1 cellular context compared by ENCODE assay signal in the genomic region with DNA sequence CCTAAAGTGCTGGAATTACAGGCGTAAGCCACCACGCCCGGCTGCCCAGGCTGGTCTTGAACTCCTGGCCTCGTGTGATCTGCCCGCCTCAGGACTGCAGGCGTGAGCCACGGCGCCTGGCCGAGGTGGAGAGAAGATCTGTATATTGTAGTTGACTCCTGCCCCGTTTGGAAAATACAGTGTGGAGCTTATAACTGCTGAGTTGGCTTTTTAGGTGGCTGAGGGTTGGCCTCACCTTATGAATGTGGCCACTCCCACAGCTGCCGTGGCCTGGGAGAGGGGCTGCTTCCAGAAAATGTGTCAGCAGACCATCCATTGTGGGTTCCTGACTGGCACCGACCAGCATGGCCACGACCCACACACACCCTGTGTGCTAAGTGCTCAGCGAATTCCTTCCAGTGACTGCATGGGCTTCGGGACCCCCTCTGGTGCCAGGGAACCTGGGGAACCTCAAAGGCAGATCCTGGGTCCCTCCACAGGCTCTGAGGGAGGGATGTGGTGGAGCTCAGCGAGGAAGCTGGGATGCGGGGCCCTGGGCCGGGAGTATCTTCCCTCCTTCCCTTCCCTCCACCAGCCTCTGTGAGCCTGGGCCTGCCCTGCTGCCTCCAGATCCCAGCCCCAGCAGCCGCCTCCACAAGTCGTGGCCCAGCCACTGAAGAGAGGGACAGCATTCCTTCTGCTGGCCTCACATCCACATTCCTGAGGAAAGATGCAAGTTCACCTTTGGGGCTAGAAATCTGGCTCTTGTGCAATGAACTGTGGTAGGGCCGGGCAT.
TF ChIP-seq lines count a peak whose summit lies in the region.

No MANE protein-coding gene starts in this region.

TF ChIP-seq in HepG2, 621 proteins besides CTCF, POLR2A, EP300 and RAD21:
- peak; percentile 94 to 96 for TF ChIP-seq MAFK (conservative IDR thresholded peaks at IDR 0.05 in 1 of 2, IDR thresholded peaks at IDR 0.05 in 1 of 2; ENCODE audit: low read length in 2 of 2)
- no peak for TF ChIP-seq FOXO1 (CRISPR knock-in tag; IDR thresholded peaks at IDR 0.05)
- no peak for TF ChIP-seq ZBTB10 (CRISPR knock-in tag; IDR thresholded peaks at IDR 0.05; ENCODE audit: borderline replicate concordance)
- no peak for TF ChIP-seq ZNF598 (CRISPR knock-in tag; IDR thresholded peaks at IDR 0.05; ENCODE audit: borderline replicate concordance)
- TF ChIP-seq ZNF703 (CRISPR knock-in tag; IDR thresholded peaks at IDR 0.05; ENCODE audit: borderline replicate concordance), result no peak
- TF ChIP-seq CEBPB (IDR thresholded peaks at IDR 0.05; ENCODE audit: borderline replicate concordance, low read depth, low read length), result 0 out of 2 replicates have a peak, but pooled peaks have one; percentile 15
- peak; percentile 95 for TF ChIP-seq MAFF (IDR thresholded peaks at IDR 0.05; ENCODE audit: low read depth, low read length)
- TF ChIP-seq, protein P1, sequence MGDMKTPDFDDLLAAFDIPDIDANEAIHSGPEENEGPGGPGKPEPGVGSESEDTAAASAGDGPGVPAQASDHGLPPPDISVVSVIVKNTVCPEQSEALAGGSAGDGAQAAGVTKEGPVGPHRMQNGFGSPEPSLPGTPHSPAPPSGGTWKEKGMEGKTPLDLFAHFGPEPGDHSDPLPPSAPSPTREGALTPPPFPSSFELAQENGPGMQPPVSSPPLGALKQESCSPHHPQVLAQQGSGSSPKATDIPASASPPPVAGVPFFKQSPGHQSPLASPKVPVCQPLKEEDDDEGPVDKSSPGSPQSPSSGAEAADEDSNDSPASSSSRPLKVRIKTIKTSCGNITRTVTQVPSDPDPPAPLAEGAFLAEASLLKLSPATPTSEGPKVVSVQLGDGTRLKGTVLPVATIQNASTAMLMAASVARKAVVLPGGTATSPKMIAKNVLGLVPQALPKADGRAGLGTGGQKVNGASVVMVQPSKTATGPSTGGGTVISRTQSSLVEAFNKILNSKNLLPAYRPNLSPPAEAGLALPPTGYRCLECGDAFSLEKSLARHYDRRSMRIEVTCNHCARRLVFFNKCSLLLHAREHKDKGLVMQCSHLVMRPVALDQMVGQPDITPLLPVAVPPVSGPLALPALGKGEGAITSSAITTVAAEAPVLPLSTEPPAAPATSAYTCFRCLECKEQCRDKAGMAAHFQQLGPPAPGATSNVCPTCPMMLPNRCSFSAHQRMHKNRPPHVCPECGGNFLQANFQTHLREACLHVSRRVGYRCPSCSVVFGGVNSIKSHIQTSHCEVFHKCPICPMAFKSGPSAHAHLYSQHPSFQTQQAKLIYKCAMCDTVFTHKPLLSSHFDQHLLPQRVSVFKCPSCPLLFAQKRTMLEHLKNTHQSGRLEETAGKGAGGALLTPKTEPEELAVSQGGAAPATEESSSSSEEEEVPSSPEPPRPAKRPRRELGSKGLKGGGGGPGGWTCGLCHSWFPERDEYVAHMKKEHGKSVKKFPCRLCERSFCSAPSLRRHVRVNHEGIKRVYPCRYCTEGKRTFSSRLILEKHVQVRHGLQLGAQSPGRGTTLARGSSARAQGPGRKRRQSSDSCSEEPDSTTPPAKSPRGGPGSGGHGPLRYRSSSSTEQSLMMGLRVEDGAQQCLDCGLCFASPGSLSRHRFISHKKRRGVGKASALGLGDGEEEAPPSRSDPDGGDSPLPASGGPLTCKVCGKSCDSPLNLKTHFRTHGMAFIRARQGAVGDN (CRISPR knock-in tag; IDR thresholded peaks at IDR 0.05), result peak; percentile 11; the same call in 1 of the 2 replicates
- TF ChIP-seq ZNF7 (CRISPR knock-in tag; IDR thresholded peaks at IDR 0.05), result no peak
- TF ChIP-seq PHB2 (IDR thresholded peaks at IDR 0.05; ENCODE audit: partially characterized antibody), result no peak
- peak; percentile 21 for TF ChIP-seq TEAD3 (CRISPR knock-in tag; optimal IDR thresholded peaks at IDR 0.05; ENCODE audit: borderline replicate concordance)
